Comparison of ENCODE assay signal across 15 cellular contexts in genomic region chrX:39616098-39616729, GRCh38.
A peak's percentile ranks its signal among the peaks of the same experiment; 100 is the strongest.
DNase-seq lines count a peak whose midpoint lies in the region; ATAC-seq, FAIRE-seq and TF ChIP-seq lines count a peak whose summit lies in the region.
"Had no signal": no experiment of that assay in that cellular context is flagged by ENCODE, and none has a peak within 500 bp of the region (broad histone marks: within the 10 kb centered on the region; RNA-seq: fewer than 3 reads in every experiment).

No MANE protein-coding gene starts in this region.

- H3K4me3 ChIP-seq in K562, result no peak overlapping the region
- H3K4me3 ChIP-seq in Caco-2 (ENCODE audit: low read depth, low read length), result no peak overlapping the region

- in situ Hi-C loops in K562 (cut with MboI), result no loop called here

- no peak overlapping the region for H2AFZ ChIP-seq in K562 (ENCODE audit: low read depth, low read length)
- H2AFZ ChIP-seq: parathyroid adenoma had no signal

- TF ChIP-seq CTCF in K562 (IDR thresholded peaks at IDR 0.05 in 2 of 3, conservative IDR thresholded peaks at IDR 0.05 in 1 of 3; ENCODE audit: insufficient read depth in 2 of 3, low read depth in 1 of 3, low read length in 3 of 3) (no peak), Caco-2 (IDR thresholded peaks at IDR 0.05; ENCODE audit: insufficient read depth in 1 of 2, low read depth in 1 of 2, low read length in 1 of 2, severe bottlenecking in 1 of 2, unreplicated experiment in 1 of 2) (no peak)

- intact Hi-C loops in K562 (cut with micrococcal nuclease), result no loop called here
- intact Hi-C loops in Caco-2 (cut with micrococcal nuclease; ENCODE audit: unreplicated experiment), result no loop called here

- peaks cover 7% of the 10 kb centered on the region for H3K4me1 Mint-ChIP-seq in Caco-2 (ENCODE audit: low read depth, unreplicated experiment)

- CTCF ChIA-PET in K562 (lab: Yijun Ruan, JAX; ENCODE audit: low intra/inter-chr PET ratio) (no interaction called here), Caco-2 (lab: Charles Lee) (no interaction called here)

- no peaks in the 10 kb centered on the region for H4K20me1 ChIP-seq in K562 (replicated peaks; ENCODE audit: control insufficient read depth, insufficient read depth, low read length)

- TF ChIP-seq RAD21 in K562 (CRISPR knock-in tag; conservative IDR thresholded peaks at IDR 0.05 in 1 of 2, IDR thresholded peaks at IDR 0.05 in 1 of 2), result no peak

- ATAC-seq in GM19455 (IDR thresholded peaks at IDR 0.05; ENCODE audit: unreplicated experiment), result peak; percentile 62
- peak; percentile 48 for ATAC-seq in HG03521 (IDR thresholded peaks at IDR 0.05; ENCODE audit: unreplicated experiment)
- ATAC-seq in K562, result peak; percentile 26; the same call in 1 of the 3 replicates
- no peak for ATAC-seq in HG03439 (IDR thresholded peaks at IDR 0.05; ENCODE audit: unreplicated experiment)

- H3K9me3 Mint-ChIP-seq in Caco-2 (ENCODE audit: unreplicated experiment), result peaks cover 9% of the 10 kb centered on the region

- H3K4me1 ChIP-seq in K562 (replicated peaks in 1 of 2; ENCODE audit: control insufficient read depth in 2 of 2, insufficient read depth in 2 of 2, low read length in 2 of 2), result peaks cover 6 to 19% of the 10 kb centered on the region in 2 experiments
- no peaks in the 10 kb centered on the region for H3K4me1 ChIP-seq in Caco-2
- H3K4me1 ChIP-seq: parathyroid adenoma had no signal

- peaks cover 7% of the 10 kb centered on the region for H3K27me3 Mint-ChIP-seq in Caco-2 (ENCODE audit: insufficient read depth, unreplicated experiment)

- no peak for TF ChIP-seq POLR2A in K562 (conservative IDR thresholded peaks at IDR 0.05)

- 10% methylated on average over 3 of the region's 5 CpGs for WGBS in K562 (ENCODE audit: insufficient coverage, low coverage, missing lambda C conversion rate)

- H3K9me3 ChIP-seq in K562 (replicated peaks; ENCODE audit: control insufficient read depth, insufficient read depth, low read depth, low read length) (no peaks in the 10 kb centered on the region), Caco-2 (no peaks in the 10 kb centered on the region)

- H3K9ac ChIP-seq in K562 (ENCODE audit: insufficient read depth in 1 of 2, low read depth in 2 of 2, low read length in 2 of 2), result no peak overlapping the region
- H3K9ac ChIP-seq: parathyroid adenoma had no signal

- no peaks in the 10 kb centered on the region for H3K36me3 Mint-ChIP-seq in Caco-2 (ENCODE audit: insufficient read depth, unreplicated experiment)

- FAIRE-seq in K562 (lab: Jason Lieb, UNC), result peak; percentile 70

- POLR2A ChIA-PET in K562 (lab: Yijun Ruan, JAX), result interaction anchor here (0.6 kb wide), 1 partner anchor 228 kb away, joined by 5 read pairs; no protein-coding TSS in a partner anchor
- POLR2A ChIA-PET in Caco-2 (lab: Charles Lee), result no interaction called here

- DNase-seq in NOMO-1 (lab: John Stamatoyannopoulos, UW; ENCODE audit: unreplicated experiment in 2 of 2) (peak; percentile 1 to 7), NOMO-1 treated with dmso at 0.1 percent for 144 hours (lab: John Stamatoyannopoulos, UW; ENCODE audit: unreplicated experiment) (no peak), K562 (ENCODE audit: extremely low read depth in 1 of 4, low spot score in 3 of 4) (peak in 1 of 4 experiments; percentile 22), Caco-2 (no peak)
- no peak for DNase-seq in activated CD4-positive, alpha-beta T cell treated with anti-CD3 and anti-CD28 coated beads for 48 hours
- DNase-seq: 8988T; activated naive CD4-positive, alpha-beta T cell treated with Interleukin-2 at 50 U/mL for 16 hours; mesenchymal stem cell; NCI-H345; SIG-M5; stimulated activated CD8-positive, alpha-beta memory T cell treated with anti-CD3 and anti-CD28 coated beads, Interleukin-4, amount 100 ng/mL, for 48 hours had no signal

- no peak overlapping the region for H3K27ac Mint-ChIP-seq in Caco-2 (ENCODE audit: unreplicated experiment)

- no peaks in the 10 kb centered on the region for H3K9me1 ChIP-seq in K562 (ENCODE audit: control insufficient read depth, insufficient read depth, low read length)

- no peaks in the 10 kb centered on the region for H3K27me3 ChIP-seq in K562 (ENCODE audit: control insufficient read depth in 2 of 2, insufficient read depth in 2 of 2, low read length in 2 of 2)
- H3K27me3 ChIP-seq in Caco-2 (replicated peaks; ENCODE audit: control insufficient read depth, insufficient read depth, low read length), result no peaks in the 10 kb centered on the region

- H3K36me3 ChIP-seq in K562 (ENCODE audit: control insufficient read depth, insufficient read depth, low read length) (no peaks in the 10 kb centered on the region), Caco-2 (ENCODE audit: control insufficient read depth, insufficient read depth, low read length) (no peaks in the 10 kb centered on the region)

- TF ChIP-seq EP300 in K562 (IDR thresholded peaks at IDR 0.05; ENCODE audit: low read length), result peak; percentile 45

- no TSS peak for BruUV-seq in K562 (replicated peaks; lab: Mats Ljungman, UMichigan)
- no TSS peak for BruUV-seq in Caco-2 (replicated peaks; lab: Mats Ljungman, UMichigan)

- no peak overlapping the region for H3K4me3 Mint-ChIP-seq in Caco-2 (ENCODE audit: unreplicated experiment)

- H3K4me2 ChIP-seq in K562 (ENCODE audit: insufficient read depth, low read length), result 0 out of 2 replicates have a peak overlapping the region, but pooled peaks have one; percentile 11

- no peaks in the 10 kb centered on the region for H3K79me2 ChIP-seq in K562 (ENCODE audit: control insufficient read depth, insufficient read depth, low read length)
- H3K79me2 ChIP-seq: parathyroid adenoma had no signal

- H3K27ac ChIP-seq in K562 (ENCODE audit: extremely low read depth, low read depth, low read length), result no peak overlapping the region
- H3K27ac ChIP-seq: parathyroid adenoma had no signal

TF ChIP-seq in K562, 482 proteins besides CTCF, POLR2A, EP300 and RAD21 (continues in another document):
- TF ChIP-seq MITF (IDR thresholded peaks at IDR 0.05) (no peak), NCOA4 (IDR thresholded peaks at IDR 0.05; ENCODE audit: partially characterized antibody) (no peak), THAP12 (CRISPR knock-in tag; IDR thresholded peaks at IDR 0.05) (no peak), ADNP (tag; IDR thresholded peaks at IDR 0.05) (0 out of 2 replicates have a peak, but pooled peaks have one; percentile 21), SOX6 (IDR thresholded peaks at IDR 0.05) (peak; percentile 47; the same call in 1 of the 2 replicates), DPF2 (IDR thresholded peaks at IDR 0.05) (0 out of 2 replicates have a peak, but pooled peaks have one; percentile 22), MTA2 (IDR thresholded peaks at IDR 0.05; ENCODE audit: low read depth) (peak; percentile 22; the same call in 1 of the 2 replicates), ZNF583 (CRISPR knock-in tag; IDR thresholded peaks at IDR 0.05) (no peak), BRF2 (IDR thresholded peaks at IDR 0.05; ENCODE audit: borderline replicate concordance, insufficient read depth, insufficient read length) (no peak), ARID1B (IDR thresholded peaks at IDR 0.05) (peak; percentile 73), ZFP91 (CRISPR knock-in tag; IDR thresholded peaks at IDR 0.05) (no peak)

Comparison
In these comparisons a context has a peak if more than half of its experiments do, and no peak if none do; other contexts are left out.
1. DNase-seq: peak in NOMO-1 (2 of 2); none in NOMO-1 treated with dmso at 0.1 percent for 144 hours (single experiment), Caco-2 (0 of 2) and activated CD4-positive, alpha-beta T cell treated with anti-CD3 and anti-CD28 coated beads for 48 hours (single experiment).